ENCODE assay signal across 1 cellular context in the genomic region with DNA sequence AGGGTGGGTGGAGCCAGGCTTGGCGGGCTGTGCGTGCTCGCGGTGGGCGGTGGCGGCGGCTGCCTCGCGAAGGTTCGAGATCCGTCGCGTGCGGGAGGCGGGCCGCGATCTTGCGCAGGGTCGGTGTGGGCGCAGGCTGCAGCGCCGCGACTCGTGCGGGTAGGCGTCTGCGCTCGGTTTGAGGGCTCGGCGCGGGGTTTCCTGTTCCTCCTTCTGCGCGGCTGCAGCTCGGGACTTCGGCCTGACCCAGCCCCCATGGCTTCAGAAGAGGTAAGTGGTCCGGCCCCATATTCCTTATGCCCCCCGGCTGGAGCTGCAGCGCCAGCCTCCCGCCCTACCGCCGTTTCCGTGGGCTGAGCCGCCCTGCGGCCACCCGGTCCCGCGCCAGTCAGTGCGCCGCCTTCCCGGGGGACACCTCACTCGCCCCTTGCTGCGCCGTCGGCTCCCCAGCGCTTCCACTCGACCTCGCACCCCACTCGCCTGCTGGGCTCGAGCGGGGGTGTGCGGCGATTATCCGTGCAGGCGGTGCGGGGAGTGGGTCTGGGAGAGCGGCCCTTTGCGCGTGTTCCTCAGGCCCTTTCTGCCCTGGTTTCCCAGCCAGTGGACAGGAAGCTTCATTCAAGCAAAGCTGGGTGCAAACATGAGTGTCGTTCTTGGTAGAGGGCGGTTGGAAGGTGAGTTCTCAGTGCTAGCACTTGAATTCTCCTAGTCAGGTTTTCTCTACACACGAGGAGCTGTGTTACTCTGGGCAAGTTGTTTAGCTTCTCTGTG.
TF ChIP-seq lines count a peak whose summit lies in the region.

A gene with protein sequence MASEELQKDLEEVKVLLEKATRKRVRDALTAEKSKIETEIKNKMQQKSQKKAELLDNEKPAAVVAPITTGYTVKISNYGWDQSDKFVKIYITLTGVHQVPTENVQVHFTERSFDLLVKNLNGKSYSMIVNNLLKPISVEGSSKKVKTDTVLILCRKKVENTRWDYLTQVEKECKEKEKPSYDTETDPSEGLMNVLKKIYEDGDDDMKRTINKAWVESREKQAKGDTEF (plus strand): TSS at position 22 of the 771 bp plus-strand sequence. CDS start 234 bp downstream, at position 256.

TF ChIP-seq in HepG2, 621 proteins besides CTCF, POLR2A, EP300 and RAD21 (continued from another document and continues in another):
- TF ChIP-seq, protein P1, sequence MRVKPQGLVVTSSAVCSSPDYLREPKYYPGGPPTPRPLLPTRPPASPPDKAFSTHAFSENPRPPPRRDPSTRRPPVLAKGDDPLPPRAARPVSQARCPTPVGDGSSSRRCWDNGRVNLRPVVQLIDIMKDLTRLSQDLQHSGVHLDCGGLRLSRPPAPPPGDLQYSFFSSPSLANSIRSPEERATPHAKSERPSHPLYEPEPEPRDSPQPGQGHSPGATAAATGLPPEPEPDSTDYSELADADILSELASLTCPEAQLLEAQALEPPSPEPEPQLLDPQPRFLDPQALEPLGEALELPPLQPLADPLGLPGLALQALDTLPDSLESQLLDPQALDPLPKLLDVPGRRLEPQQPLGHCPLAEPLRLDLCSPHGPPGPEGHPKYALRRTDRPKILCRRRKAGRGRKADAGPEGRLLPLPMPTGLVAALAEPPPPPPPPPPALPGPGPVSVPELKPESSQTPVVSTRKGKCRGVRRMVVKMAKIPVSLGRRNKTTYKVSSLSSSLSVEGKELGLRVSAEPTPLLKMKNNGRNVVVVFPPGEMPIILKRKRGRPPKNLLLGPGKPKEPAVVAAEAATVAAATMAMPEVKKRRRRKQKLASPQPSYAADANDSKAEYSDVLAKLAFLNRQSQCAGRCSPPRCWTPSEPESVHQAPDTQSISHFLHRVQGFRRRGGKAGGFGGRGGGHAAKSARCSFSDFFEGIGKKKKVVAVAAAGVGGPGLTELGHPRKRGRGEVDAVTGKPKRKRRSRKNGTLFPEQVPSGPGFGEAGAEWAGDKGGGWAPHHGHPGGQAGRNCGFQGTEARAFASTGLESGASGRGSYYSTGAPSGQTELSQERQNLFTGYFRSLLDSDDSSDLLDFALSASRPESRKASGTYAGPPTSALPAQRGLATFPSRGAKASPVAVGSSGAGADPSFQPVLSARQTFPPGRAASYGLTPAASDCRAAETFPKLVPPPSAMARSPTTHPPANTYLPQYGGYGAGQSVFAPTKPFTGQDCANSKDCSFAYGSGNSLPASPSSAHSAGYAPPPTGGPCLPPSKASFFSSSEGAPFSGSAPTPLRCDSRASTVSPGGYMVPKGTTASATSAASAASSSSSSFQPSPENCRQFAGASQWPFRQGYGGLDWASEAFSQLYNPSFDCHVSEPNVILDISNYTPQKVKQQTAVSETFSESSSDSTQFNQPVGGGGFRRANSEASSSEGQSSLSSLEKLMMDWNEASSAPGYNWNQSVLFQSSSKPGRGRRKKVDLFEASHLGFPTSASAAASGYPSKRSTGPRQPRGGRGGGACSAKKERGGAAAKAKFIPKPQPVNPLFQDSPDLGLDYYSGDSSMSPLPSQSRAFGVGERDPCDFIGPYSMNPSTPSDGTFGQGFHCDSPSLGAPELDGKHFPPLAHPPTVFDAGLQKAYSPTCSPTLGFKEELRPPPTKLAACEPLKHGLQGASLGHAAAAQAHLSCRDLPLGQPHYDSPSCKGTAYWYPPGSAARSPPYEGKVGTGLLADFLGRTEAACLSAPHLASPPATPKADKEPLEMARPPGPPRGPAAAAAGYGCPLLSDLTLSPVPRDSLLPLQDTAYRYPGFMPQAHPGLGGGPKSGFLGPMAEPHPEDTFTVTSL (CRISPR knock-in tag; IDR thresholded peaks at IDR 0.05; ENCODE audit: borderline replicate concordance), result 0 out of 2 replicates have a peak, but pooled peaks have one; percentile 47
- no peak for TF ChIP-seq ELF4 (CRISPR knock-in tag; IDR thresholded peaks at IDR 0.05; ENCODE audit: borderline replicate concordance)
- TF ChIP-seq, protein P2, sequence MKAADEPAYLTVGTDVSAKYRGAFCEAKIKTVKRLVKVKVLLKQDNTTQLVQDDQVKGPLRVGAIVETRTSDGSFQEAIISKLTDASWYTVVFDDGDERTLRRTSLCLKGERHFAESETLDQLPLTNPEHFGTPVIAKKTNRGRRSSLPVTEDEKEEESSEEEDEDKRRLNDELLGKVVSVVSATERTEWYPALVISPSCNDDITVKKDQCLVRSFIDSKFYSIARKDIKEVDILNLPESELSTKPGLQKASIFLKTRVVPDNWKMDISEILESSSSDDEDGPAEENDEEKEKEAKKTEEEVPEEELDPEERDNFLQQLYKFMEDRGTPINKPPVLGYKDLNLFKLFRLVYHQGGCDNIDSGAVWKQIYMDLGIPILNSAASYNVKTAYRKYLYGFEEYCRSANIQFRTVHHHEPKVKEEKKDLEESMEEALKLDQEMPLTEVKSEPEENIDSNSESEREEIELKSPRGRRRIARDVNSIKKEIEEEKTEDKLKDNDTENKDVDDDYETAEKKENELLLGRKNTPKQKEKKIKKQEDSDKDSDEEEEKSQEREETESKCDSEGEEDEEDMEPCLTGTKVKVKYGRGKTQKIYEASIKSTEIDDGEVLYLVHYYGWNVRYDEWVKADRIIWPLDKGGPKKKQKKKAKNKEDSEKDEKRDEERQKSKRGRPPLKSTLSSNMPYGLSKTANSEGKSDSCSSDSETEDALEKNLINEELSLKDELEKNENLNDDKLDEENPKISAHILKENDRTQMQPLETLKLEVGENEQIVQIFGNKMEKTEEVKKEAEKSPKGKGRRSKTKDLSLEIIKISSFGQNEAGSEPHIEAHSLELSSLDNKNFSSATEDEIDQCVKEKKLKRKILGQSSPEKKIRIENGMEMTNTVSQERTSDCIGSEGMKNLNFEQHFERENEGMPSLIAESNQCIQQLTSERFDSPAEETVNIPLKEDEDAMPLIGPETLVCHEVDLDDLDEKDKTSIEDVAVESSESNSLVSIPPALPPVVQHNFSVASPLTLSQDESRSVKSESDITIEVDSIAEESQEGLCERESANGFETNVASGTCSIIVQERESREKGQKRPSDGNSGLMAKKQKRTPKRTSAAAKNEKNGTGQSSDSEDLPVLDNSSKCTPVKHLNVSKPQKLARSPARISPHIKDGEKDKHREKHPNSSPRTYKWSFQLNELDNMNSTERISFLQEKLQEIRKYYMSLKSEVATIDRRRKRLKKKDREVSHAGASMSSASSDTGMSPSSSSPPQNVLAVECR (CRISPR knock-in tag; IDR thresholded peaks at IDR 0.05; ENCODE audit: borderline replicate concordance), result peak; percentile 84
- TF ChIP-seq ZNF619 (CRISPR knock-in tag; IDR thresholded peaks at IDR 0.05), result peak; percentile 89; the same call in 1 of the 2 replicates
- TF ChIP-seq ZNF547 (CRISPR knock-in tag; IDR thresholded peaks at IDR 0.05), result peak; percentile 76; the same call in 1 of the 2 replicates
- TF ChIP-seq, protein P3, sequence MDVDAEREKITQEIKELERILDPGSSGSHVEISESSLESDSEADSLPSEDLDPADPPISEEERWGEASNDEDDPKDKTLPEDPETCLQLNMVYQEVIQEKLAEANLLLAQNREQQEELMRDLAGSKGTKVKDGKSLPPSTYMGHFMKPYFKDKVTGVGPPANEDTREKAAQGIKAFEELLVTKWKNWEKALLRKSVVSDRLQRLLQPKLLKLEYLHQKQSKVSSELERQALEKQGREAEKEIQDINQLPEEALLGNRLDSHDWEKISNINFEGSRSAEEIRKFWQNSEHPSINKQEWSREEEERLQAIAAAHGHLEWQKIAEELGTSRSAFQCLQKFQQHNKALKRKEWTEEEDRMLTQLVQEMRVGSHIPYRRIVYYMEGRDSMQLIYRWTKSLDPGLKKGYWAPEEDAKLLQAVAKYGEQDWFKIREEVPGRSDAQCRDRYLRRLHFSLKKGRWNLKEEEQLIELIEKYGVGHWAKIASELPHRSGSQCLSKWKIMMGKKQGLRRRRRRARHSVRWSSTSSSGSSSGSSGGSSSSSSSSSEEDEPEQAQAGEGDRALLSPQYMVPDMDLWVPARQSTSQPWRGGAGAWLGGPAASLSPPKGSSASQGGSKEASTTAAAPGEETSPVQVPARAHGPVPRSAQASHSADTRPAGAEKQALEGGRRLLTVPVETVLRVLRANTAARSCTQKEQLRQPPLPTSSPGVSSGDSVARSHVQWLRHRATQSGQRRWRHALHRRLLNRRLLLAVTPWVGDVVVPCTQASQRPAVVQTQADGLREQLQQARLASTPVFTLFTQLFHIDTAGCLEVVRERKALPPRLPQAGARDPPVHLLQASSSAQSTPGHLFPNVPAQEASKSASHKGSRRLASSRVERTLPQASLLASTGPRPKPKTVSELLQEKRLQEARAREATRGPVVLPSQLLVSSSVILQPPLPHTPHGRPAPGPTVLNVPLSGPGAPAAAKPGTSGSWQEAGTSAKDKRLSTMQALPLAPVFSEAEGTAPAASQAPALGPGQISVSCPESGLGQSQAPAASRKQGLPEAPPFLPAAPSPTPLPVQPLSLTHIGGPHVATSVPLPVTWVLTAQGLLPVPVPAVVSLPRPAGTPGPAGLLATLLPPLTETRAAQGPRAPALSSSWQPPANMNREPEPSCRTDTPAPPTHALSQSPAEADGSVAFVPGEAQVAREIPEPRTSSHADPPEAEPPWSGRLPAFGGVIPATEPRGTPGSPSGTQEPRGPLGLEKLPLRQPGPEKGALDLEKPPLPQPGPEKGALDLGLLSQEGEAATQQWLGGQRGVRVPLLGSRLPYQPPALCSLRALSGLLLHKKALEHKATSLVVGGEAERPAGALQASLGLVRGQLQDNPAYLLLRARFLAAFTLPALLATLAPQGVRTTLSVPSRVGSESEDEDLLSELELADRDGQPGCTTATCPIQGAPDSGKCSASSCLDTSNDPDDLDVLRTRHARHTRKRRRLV (CRISPR knock-in tag; IDR thresholded peaks at IDR 0.05), result no peak
- TF ChIP-seq FOXC1 (CRISPR knock-in tag; IDR thresholded peaks at IDR 0.05; ENCODE audit: borderline replicate concordance), result peak; percentile 76; the same call in 1 of the 2 replicates
- TF ChIP-seq ZNF3 (CRISPR knock-in tag; IDR thresholded peaks at IDR 0.05), result no peak
- TF ChIP-seq ZNF883 (CRISPR knock-in tag; IDR thresholded peaks at IDR 0.05; ENCODE audit: not compliant biosample characterization), result peak; percentile 91
- no peak for TF ChIP-seq PHF5A (CRISPR knock-in tag; IDR thresholded peaks at IDR 0.05; ENCODE audit: low read depth, unreplicated experiment)
- no peak for TF ChIP-seq ZNF644 (CRISPR knock-in tag; IDR thresholded peaks at IDR 0.05; ENCODE audit: low read depth)
- TF ChIP-seq ZSCAN31 (CRISPR knock-in tag; IDR thresholded peaks at IDR 0.05; ENCODE audit: low read depth), result peak; percentile 84
- TF ChIP-seq, protein P4, sequence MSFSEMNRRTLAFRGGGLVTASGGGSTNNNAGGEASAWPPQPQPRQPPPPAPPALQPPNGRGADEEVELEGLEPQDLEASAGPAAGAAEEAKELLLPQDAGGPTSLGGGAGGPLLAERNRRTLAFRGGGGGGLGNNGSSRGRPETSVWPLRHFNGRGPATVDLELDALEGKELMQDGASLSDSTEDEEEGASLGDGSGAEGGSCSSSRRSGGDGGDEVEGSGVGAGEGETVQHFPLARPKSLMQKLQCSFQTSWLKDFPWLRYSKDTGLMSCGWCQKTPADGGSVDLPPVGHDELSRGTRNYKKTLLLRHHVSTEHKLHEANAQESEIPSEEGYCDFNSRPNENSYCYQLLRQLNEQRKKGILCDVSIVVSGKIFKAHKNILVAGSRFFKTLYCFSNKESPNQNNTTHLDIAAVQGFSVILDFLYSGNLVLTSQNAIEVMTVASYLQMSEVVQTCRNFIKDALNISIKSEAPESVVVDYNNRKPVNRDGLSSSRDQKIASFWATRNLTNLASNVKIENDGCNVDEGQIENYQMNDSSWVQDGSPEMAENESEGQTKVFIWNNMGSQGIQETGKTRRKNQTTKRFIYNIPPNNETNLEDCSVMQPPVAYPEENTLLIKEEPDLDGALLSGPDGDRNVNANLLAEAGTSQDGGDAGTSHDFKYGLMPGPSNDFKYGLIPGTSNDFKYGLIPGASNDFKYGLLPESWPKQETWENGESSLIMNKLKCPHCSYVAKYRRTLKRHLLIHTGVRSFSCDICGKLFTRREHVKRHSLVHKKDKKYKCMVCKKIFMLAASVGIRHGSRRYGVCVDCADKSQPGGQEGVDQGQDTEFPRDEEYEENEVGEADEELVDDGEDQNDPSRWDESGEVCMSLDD (CRISPR knock-in tag; IDR thresholded peaks at IDR 0.05; ENCODE audit: borderline replicate concordance), result peak; percentile 81
- no peak; the same call in 1 of the 2 replicates for TF ChIP-seq NR2C2 (CRISPR knock-in tag; IDR thresholded peaks at IDR 0.05; ENCODE audit: borderline replicate concordance)
- no peak for TF ChIP-seq GATAD1 (CRISPR knock-in tag; IDR thresholded peaks at IDR 0.05)
- no peak for TF ChIP-seq MBD4 (IDR thresholded peaks at IDR 0.05; ENCODE audit: borderline replicate concordance, low read length)
- no peak for TF ChIP-seq TAF15 (IDR thresholded peaks at IDR 0.05; ENCODE audit: low read depth, low read length, poor library complexity, severe bottlenecking)
